9 cellular contexts compared by ENCODE assay signal in genomic region chr9:90044710-90045151, GRCh38.
DNase-seq lines count a peak whose midpoint lies in the region; ATAC-seq and TF ChIP-seq lines count a peak whose summit lies in the region.
"Had no signal": no experiment of that assay in that cellular context is flagged by ENCODE, and none has a peak within 500 bp of the region (broad histone marks: within the 10 kb centered on the region; RNA-seq: fewer than 3 reads in every experiment).

No MANE protein-coding gene starts in this region.

- no peak for TF ChIP-seq CTCF in adrenal gland (IDR thresholded peaks at IDR 0.05)

- H3K9me3 ChIP-seq in adrenal gland (replicated peaks in 1 of 3), result no peaks in the 10 kb centered on the region
- no peaks in the 10 kb centered on the region for H3K9me3 ChIP-seq in Karpas-422 (ENCODE audit: low read length)

- no peak for ATAC-seq in HG03280 (IDR thresholded peaks at IDR 0.05; ENCODE audit: unreplicated experiment)

- H3K36me3 ChIP-seq in adrenal gland (replicated peaks in 1 of 2), result no peaks in the 10 kb centered on the region
- H3K36me3 ChIP-seq in Karpas-422 (ENCODE audit: insufficient read depth, low read length), result no peaks in the 10 kb centered on the region

- intact Hi-C loops in adrenal gland (cut with DNase I), result no loop called here

- peak; percentile 33 for DNase-seq in activated CD4-positive, alpha-beta T cell treated with anti-CD3 and anti-CD28 coated beads for 48 hours
- no peak for DNase-seq in activated CD4-positive, alpha-beta T cell treated with anti-CD3 and anti-CD28 coated beads, Interleukin-2, amount 50 U/mL, for 4 hours
- DNase-seq in NCI-H2029 treated with DMSO at 0.1 percent for 48 hours (lab: John Stamatoyannopoulos, UW), result peak; percentile 91
- peak; percentile 57 to 79 (median 73) for DNase-seq in adrenal gland
- DNase-seq in renal cortical epithelial cell (ENCODE audit: low read depth), result peak; percentile 59
- DNase-seq in stimulated activated CD8-positive, alpha-beta memory T cell treated with anti-CD3 and anti-CD28 coated beads, Interleukin-4, amount 100 ng/mL, for 48 hours, result no peak
- DNase-seq in Karpas-422, result no peak
- DNase-seq: KG1 had no signal

- peak overlapping the region in 3 of 5 donors; percentile 62 to 76 (median 63) for H3K27ac ChIP-seq in adrenal gland
- no peak overlapping the region for H3K27ac ChIP-seq in Karpas-422 (ENCODE audit: low read length)

- no peaks in the 10 kb centered on the region for H3K79me2 ChIP-seq in Karpas-422 (ENCODE audit: low read length)

- TF ChIP-seq POLR2A in adrenal gland (IDR thresholded peaks at IDR 0.05), result peak in 1 of 2 donors; percentile 28

- H3K27me3 ChIP-seq in adrenal gland, result no peaks in the 10 kb centered on the region
- no peaks in the 10 kb centered on the region for H3K27me3 ChIP-seq in Karpas-422 (ENCODE audit: low read length)

- WGBS in adrenal gland, 4 donors, result 27 to 45% (median 39%) methylated on average over 7 of the region's 7 CpGs

- H3K9ac ChIP-seq in Karpas-422 (ENCODE audit: low read length), result no peak overlapping the region

- H3K4me3 ChIP-seq in adrenal gland (no peak overlapping the region), Karpas-422 (ENCODE audit: low read length) (no peak overlapping the region)

- no peaks in the 10 kb centered on the region for H3K9me2 ChIP-seq in Karpas-422 (replicated peaks; ENCODE audit: insufficient read depth, low read length)

- peaks cover 4 to 8% of the 10 kb centered on the region in 2 donors for H3K4me1 ChIP-seq in adrenal gland (replicated peaks in 1 of 2)
- no peaks in the 10 kb centered on the region for H3K4me1 ChIP-seq in Karpas-422 (ENCODE audit: low read length)

- no peak overlapping the region for H3K4me2 ChIP-seq in Karpas-422 (ENCODE audit: low read depth, low read length, poor library complexity, severe bottlenecking)

- no peaks in the 10 kb centered on the region for H4K20me1 ChIP-seq in Karpas-422 (ENCODE audit: insufficient read depth, low read depth, low read length)

- H2AFZ ChIP-seq in Karpas-422 (ENCODE audit: low read length), result no peak overlapping the region

Comparison
In these comparisons a context has a peak if more than half of its experiments do, and no peak if none do; other contexts are left out.
1. DNase-seq: peak in activated CD4-positive, alpha-beta T cell treated with anti-CD3 and anti-CD28 coated beads for 48 hours (single experiment), NCI-H2029 treated with DMSO at 0.1 percent for 48 hours (single experiment), adrenal gland (7 of 7) and renal cortical epithelial cell (single experiment); none in activated CD4-positive, alpha-beta T cell treated with anti-CD3 and anti-CD28 coated beads, Interleukin-2, amount 50 U/mL, for 4 hours (0 of 2), stimulated activated CD8-positive, alpha-beta memory T cell treated with anti-CD3 and anti-CD28 coated beads, Interleukin-4, amount 100 ng/mL, for 48 hours (single experiment) and Karpas-422 (single experiment).